Comparison of ENCODE assay signal across 10 cellular contexts in genomic region chr5:58156977-58157701, GRCh38.
DNase-seq lines count a peak whose midpoint lies in the region; ATAC-seq and TF ChIP-seq lines count a peak whose summit lies in the region.
"Had no signal": no experiment of that assay in that cellular context is flagged by ENCODE, and none has a peak within 500 bp of the region (broad histone marks: within the 10 kb centered on the region; RNA-seq: fewer than 3 reads in every experiment).

No MANE protein-coding gene starts in this region.

- H4K20me1 ChIP-seq in PC-3 (ENCODE audit: low read length) = no peaks in the 10 kb centered on the region

- intact Hi-C loops in PC-3 (cut with micrococcal nuclease) = no loop called here

- no peaks in the 10 kb centered on the region for H3K9me3 ChIP-seq in PC-3 (ENCODE audit: low read length)

- H3K36me3 ChIP-seq in PC-3 (ENCODE audit: low read depth, low read length) = no peaks in the 10 kb centered on the region

- no peak overlapping the region for H2AFZ ChIP-seq in PC-3 (ENCODE audit: low read length)

- H3K4me3 ChIP-seq in AG10803 (ENCODE audit: low read length) = no peak overlapping the region
- H3K4me3 ChIP-seq in foreskin fibroblast (ENCODE audit: low read depth in 1 of 2, low read length in 2 of 2) = no peak overlapping the region
- no peak overlapping the region for H3K4me3 ChIP-seq in PC-3 (ENCODE audit: low read length)

- no peak overlapping the region for H3K4me2 ChIP-seq in PC-3 (ENCODE audit: low read length)

- H3K79me2 ChIP-seq in PC-3 (ENCODE audit: low read length) = no peaks in the 10 kb centered on the region

- H3K27ac ChIP-seq in PC-3 (ENCODE audit: low read length) = no peak overlapping the region

- POLR2A ChIA-PET in PC-3 (lab: Charles Lee; ENCODE audit: unreplicated experiment) = interaction anchor here (0.7 kb wide), 1 partner anchor 147 kb away, joined by 13 read pairs; no protein-coding TSS in a partner anchor

- BruUV-seq in PC-3 (replicated peaks; lab: Mats Ljungman, UMichigan) = no TSS peak

- CTCF ChIA-PET in PC-3 (lab: Charles Lee) = no interaction called here

- peak; percentile 77 for DNase-seq in AG10803 (ENCODE audit: low read depth)
- peak; percentile 26 for DNase-seq in NCI-H460 (ENCODE audit: extremely low read depth, low read depth)
- peak; percentile 32 to 61 for DNase-seq in foreskin fibroblast
- no peak for DNase-seq in ecto neural progenitor cell (ENCODE audit: low spot score)
- DNase-seq in CD1c-positive myeloid dendritic cell (ENCODE audit: extremely low spot score) = no peak
- DNase-seq in GM19238 (ENCODE audit: insufficient read length, low spot score) = no peak
- DNase-seq in PC-3 = no peak
- DNase-seq: mesendoderm; stimulated activated CD4-positive, alpha-beta T cell treated with anti-CD3 and anti-CD28 coated beads, Interleukin-4, amount 100 ng/mL, for 4 hours had no signal

- no peaks in the 10 kb centered on the region for H3F3A ChIP-seq in PC-3 (ENCODE audit: low read length, unreplicated experiment)

- TF ChIP-seq CTCF in AG10803 (conservative IDR thresholded peaks at IDR 0.05; ENCODE audit: low read length) = no peak
- TF ChIP-seq CTCF in foreskin fibroblast (IDR thresholded peaks at IDR 0.05; ENCODE audit: low read depth, low read length) = no peak
- no peak for TF ChIP-seq CTCF in PC-3 (conservative IDR thresholded peaks at IDR 0.05; ENCODE audit: low read depth, low read length)

- ATAC-seq in GM21447 (IDR thresholded peaks at IDR 0.05; ENCODE audit: unreplicated experiment) (peak; percentile 82), PC-3 (no peak)

- H3K9ac ChIP-seq in PC-3 (ENCODE audit: low read length) = no peak overlapping the region

- no peaks in the 10 kb centered on the region for H3K9me2 ChIP-seq in PC-3 (replicated peaks; ENCODE audit: low read length)

- peaks cover 3% of the 10 kb centered on the region; the same call in 1 of the 2 replicates for H3K4me1 ChIP-seq in PC-3 (ENCODE audit: insufficient read depth, low read length)

- H3K27me3 ChIP-seq in PC-3 (ENCODE audit: low read length) = no peaks in the 10 kb centered on the region

Comparison
In these comparisons a context has a peak if more than half of its experiments do, and no peak if none do; other contexts are left out.
1. DNase-seq: peak in AG10803 (single experiment), NCI-H460 (single experiment) and foreskin fibroblast (2 of 2); none in ecto neural progenitor cell (single experiment), CD1c-positive myeloid dendritic cell (single experiment), GM19238 (single experiment) and PC-3 (single experiment).